8 cellular contexts compared by ENCODE assay signal in genomic region chr12:57846577-57847319, GRCh38. TPM values are rescaled to one million over a fixed set of nuclear protein-coding genes. Genes with fewer than 3 reads are reported as not detected.
DNase-seq lines count a peak whose midpoint lies in the region; ATAC-seq, FAIRE-seq and TF ChIP-seq lines count a peak whose summit lies in the region.

A gene with protein sequence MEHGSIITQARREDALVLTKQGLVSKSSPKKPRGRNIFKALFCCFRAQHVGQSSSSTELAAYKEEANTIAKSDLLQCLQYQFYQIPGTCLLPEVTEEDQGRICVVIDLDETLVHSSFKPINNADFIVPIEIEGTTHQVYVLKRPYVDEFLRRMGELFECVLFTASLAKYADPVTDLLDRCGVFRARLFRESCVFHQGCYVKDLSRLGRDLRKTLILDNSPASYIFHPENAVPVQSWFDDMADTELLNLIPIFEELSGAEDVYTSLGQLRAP (minus strand): TSS chr12:57846729. CDS start chr12:57846435, 294 bp downstream.

- H3K9me3 ChIP-seq in keratinocyte (ENCODE audit: control insufficient read depth, low read depth, low read length) = no peaks in the 10 kb centered on the region

- H3K36me3 ChIP-seq in ACC112 (ENCODE audit: insufficient read depth, low read length) (no peaks in the 10 kb centered on the region), keratinocyte (ENCODE audit: control insufficient read depth in 2 of 2, extremely low read depth in 1 of 2, insufficient read depth in 2 of 2, low read length in 2 of 2) (no peaks in the 10 kb centered on the region)

- H3K4me1 ChIP-seq in ACC112 (ENCODE audit: control insufficient read depth, insufficient read depth, low read length, unreplicated experiment) (peaks cover 27% of the 10 kb centered on the region), keratinocyte (ENCODE audit: control insufficient read depth, extremely low read depth, insufficient read depth, low read length) (peaks cover 23% of the 10 kb centered on the region)

- DNase-seq in NCI-H524 (lab: John Stamatoyannopoulos, UW) = peak; percentile 91 to 96
- peak; percentile 86 to 95 for DNase-seq in activated CD4-positive, alpha-beta T cell treated with anti-CD3 and anti-CD28 coated beads for 24 hours (ENCODE audit: low read depth in 2 of 2)
- DNase-seq in cerebellum (ENCODE audit: low spot score) = peak; percentile 100
- DNase-seq in keratinocyte (ENCODE audit: low read depth, low spot score) = peak; percentile 86
- peak; percentile 87 to 95 (median 89) for DNase-seq in stimulated activated CD4-positive, alpha-beta T cell treated with anti-CD3 and anti-CD28 coated beads, Interleukin-12 subunit alpha, Interleukin-12 subunit beta, amount 100 ng/mL, for 48 hours (ENCODE audit: low read depth in 2 of 3, low spot score in 1 of 3)

- in situ Hi-C loops in GM18951 (cut with MboI; ENCODE audit: low sequenced_read_pairs, unreplicated experiment) = no loop called here

- peak; percentile 36 for TF ChIP-seq POLR2A in GM18951 (IDR thresholded peaks at IDR 0.05; ENCODE audit: extremely low read depth, insufficient read depth, insufficient read length)

- peaks cover 5% of the 10 kb centered on the region for H3K9me1 ChIP-seq in keratinocyte (ENCODE audit: control insufficient read depth, extremely low read depth, insufficient read depth, low read length)

- H3K27ac ChIP-seq in ACC112 (ENCODE audit: low read depth, low read length) (peak within 1 kb of the TSS; percentile 81), keratinocyte (ENCODE audit: control insufficient read depth, insufficient read depth, low read length) (peak within 1 kb of the TSS; percentile 86)

- no peak for FAIRE-seq in keratinocyte (lab: Jason Lieb, UNC)

- no peak for TF ChIP-seq CTCF in keratinocyte (optimal IDR thresholded peaks at IDR 0.05 in 1 of 3, IDR thresholded peaks at IDR 0.05 in 1 of 3, conservative IDR thresholded peaks at IDR 0.05 in 1 of 3; ENCODE audit: extremely low read depth in 1 of 3, insufficient read depth in 2 of 3, low read length in 3 of 3)

- ATAC-seq in HG03378 (IDR thresholded peaks at IDR 0.05; ENCODE audit: unreplicated experiment) = peak; percentile 44

- no peaks in the 10 kb centered on the region for H3K27me3 ChIP-seq in ACC112 (ENCODE audit: insufficient read depth, low read length)
- no peaks in the 10 kb centered on the region for H3K27me3 ChIP-seq in keratinocyte (ENCODE audit: control insufficient read depth, extremely low read depth, insufficient read depth, low read length)

- dilution Hi-C loops in keratinocyte (cut with MboI; ENCODE audit: extremely low pct_ligation_motif_present, low sequenced_read_pairs) = no loop called here

- H4K20me1 ChIP-seq in keratinocyte (ENCODE audit: control insufficient read depth, extremely low read depth, insufficient read depth, low read length) = peaks cover 5% of the 10 kb centered on the region

- H3K79me2 ChIP-seq in ACC112 (ENCODE audit: control insufficient read depth, insufficient read depth, low read length, unreplicated experiment) = peaks cover 47% of the 10 kb centered on the region
- peaks cover 45% of the 10 kb centered on the region for H3K79me2 ChIP-seq in keratinocyte (ENCODE audit: control insufficient read depth, insufficient read depth, low read length)

- H3K4me2 ChIP-seq in keratinocyte (ENCODE audit: control insufficient read depth, extremely low read depth, insufficient read depth, low read depth, low read length) = peak within 1 kb of the TSS; percentile 92

- H3K9ac ChIP-seq in keratinocyte (ENCODE audit: control insufficient read depth, extremely low read depth, insufficient read depth, low read length) = peak within 1 kb of the TSS; percentile 91

- peak within 1 kb of the TSS; percentile 77 for H2AFZ ChIP-seq in ACC112 (ENCODE audit: low read length, unreplicated experiment)
- H2AFZ ChIP-seq in keratinocyte (ENCODE audit: control insufficient read depth, low read length) = peak within 1 kb of the TSS; percentile 87

- H3K4me3 ChIP-seq in ACC112 (ENCODE audit: low read depth, low read length) (peak within 1 kb of the TSS; percentile 95), keratinocyte (ENCODE audit: control insufficient read depth in 2 of 3, extremely low read depth in 1 of 3, insufficient read depth in 2 of 3, low read depth in 1 of 3, low read length in 3 of 3) (peak within 1 kb of the TSS; percentile 87 to 95 (median 92))

RNA-seq across cellular contexts. Expression of the gene that starts here (rescaled TPM):
- 38.6 TPM for total RNA-seq in cerebellum
- 39.0 to 75.0 TPM (median 54.6 TPM) in 3 replicates for polyA plus RNA-seq in keratinocyte
- 38.5 TPM for polyA plus RNA-seq in keratinocyte (2011; ENCODE audit: low read depth)
- 61.4 and 68.1 TPM in 2 replicates for polyA plus RNA-seq in keratinocyte (2011; cell fraction: cytosol; rRNA removed)
- 62.6 and 66.0 TPM in 2 replicates for polyA plus RNA-seq in keratinocyte (2011; cell fraction: nucleus; rRNA removed)
- 35.0 and 54.1 TPM in 2 replicates for polyA plus RNA-seq in keratinocyte (2012; ENCODE audit: low replicate concordance)
- 72.9 to 174 TPM (median 107 TPM) in 3 replicates for polyA minus RNA-seq in keratinocyte
- polyA minus RNA-seq in keratinocyte (2011; cell fraction: cytosol; rRNA and poly(A)+ RNA removed) = 36.8 TPM
- polyA minus RNA-seq in keratinocyte (2011; cell fraction: nucleus; rRNA and poly(A)+ RNA removed) = 28.5 and 40.3 TPM in 2 replicates

Comparison
In these comparisons a context has a peak if more than half of its experiments do, and no peak if none do; other contexts are left out.
1. Peak in every context shown above with its lines: DNase-seq, ATAC-seq, H3K4me3 ChIP-seq and H3K27ac ChIP-seq.